ENCODE assay signal across 8 cellular contexts in the genomic region with DNA sequence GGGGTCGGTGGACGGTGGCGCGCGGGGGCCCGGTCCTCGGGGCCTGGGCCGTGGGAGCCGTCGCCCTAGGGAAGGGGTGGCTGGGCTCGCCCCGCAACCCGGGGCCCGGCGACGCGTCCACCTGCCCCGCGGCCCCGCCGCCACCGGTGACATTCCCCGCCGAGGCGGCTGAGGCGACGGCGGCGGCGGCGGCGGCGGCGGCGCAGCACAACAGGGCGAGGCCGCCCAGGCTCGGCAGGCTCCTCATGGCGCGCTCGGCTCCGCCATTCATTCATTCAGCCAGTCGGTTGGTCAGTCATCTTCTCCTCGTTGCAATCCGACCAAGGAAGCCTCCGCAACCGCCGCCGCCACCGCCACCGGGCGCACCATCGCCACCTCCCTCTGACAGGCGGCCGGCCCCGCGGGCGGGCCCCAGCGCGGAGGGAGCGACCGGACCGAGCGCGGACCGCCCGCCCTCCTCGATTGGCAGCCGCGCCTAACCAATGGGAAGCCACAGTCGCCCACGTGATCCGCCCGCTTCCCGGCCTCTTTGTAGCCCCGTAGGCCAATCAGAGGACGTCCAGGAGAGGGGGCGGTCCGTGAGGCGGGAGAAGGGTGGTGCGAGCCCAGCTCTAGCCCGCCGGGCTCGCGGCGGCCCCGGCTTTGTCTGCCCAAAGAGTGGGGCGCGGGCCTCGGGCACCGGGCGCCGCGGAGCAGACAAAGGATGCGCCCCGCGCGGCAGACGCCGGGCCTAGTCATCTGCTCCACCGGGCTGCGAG.
DNase-seq lines count a peak whose midpoint lies in the region; ATAC-seq and TF ChIP-seq lines count a peak whose summit lies in the region.

MEGF9 (minus strand) TSS at position 383 of the 758 bp plus-strand sequence; CDS start at position 271, 112 bp downstream.

- H3K36me3 ChIP-seq in OCI-LY1 (ENCODE audit: insufficient read depth, low read length) = no peaks in the 10 kb centered on the region

- peak within 1 kb of the TSS; percentile 84 for H3K4me3 ChIP-seq in OCI-LY1 (ENCODE audit: low read depth, low read length, poor library complexity, severe bottlenecking)

- TF ChIP-seq CTCF in OCI-LY1 (IDR thresholded peaks at IDR 0.05; ENCODE audit: low read length) = no peak

- no peaks in the 10 kb centered on the region for H3K9me2 ChIP-seq in OCI-LY1 (ENCODE audit: low read depth, low read length)

- no peaks in the 10 kb centered on the region for H4K20me1 ChIP-seq in OCI-LY1 (ENCODE audit: insufficient read depth, low read length)

- 0 out of 2 replicates have a peak, but pooled peaks cover 11% of the 10 kb centered on the region for H3K79me2 ChIP-seq in OCI-LY1 (ENCODE audit: insufficient read depth, low read length)

- H3K27me3 ChIP-seq in OCI-LY1 (ENCODE audit: insufficient read depth, low read length) = no peaks in the 10 kb centered on the region

- H3K27ac ChIP-seq in OCI-LY1 (ENCODE audit: low read depth, low read length, poor library complexity, severe bottlenecking) = peak within 1 kb of the TSS; percentile 52

- peak within 1 kb of the TSS; percentile 93 for H3K9ac ChIP-seq in OCI-LY1 (ENCODE audit: low read length)

- no peaks in the 10 kb centered on the region for H3F3A ChIP-seq in OCI-LY1 (ENCODE audit: insufficient read depth, low read length)

- peaks cover 52% of the 10 kb centered on the region for H3K4me1 ChIP-seq in OCI-LY1 (ENCODE audit: insufficient read depth, low read length, severe bottlenecking)

- peak within 1 kb of the TSS; percentile 92 for H3K4me2 ChIP-seq in OCI-LY1 (ENCODE audit: low read length)

- peak; percentile 88 for ATAC-seq in GM21526 (IDR thresholded peaks at IDR 0.05; ENCODE audit: low FRiP score, unreplicated experiment)

- H2AFZ ChIP-seq in OCI-LY1 (ENCODE audit: low read length) = peak within 1 kb of the TSS; percentile 33; the same call in 1 of the 2 replicates

- H3K9me3 ChIP-seq in OCI-LY1 (ENCODE audit: low read length) = no peaks in the 10 kb centered on the region

- DNase-seq in DMS 273 (lab: John Stamatoyannopoulos, UW; ENCODE audit: unreplicated experiment) = peak; percentile 99
- peak; percentile 97 for DNase-seq in HuH-7 (ENCODE audit: low spot score)
- DNase-seq in activated T-cell treated with anti-CD3 and anti-CD28 coated beads for 1 hour (ENCODE audit: low read depth) = peak; percentile 92
- peak; percentile 86 for DNase-seq in epidermal melanocyte (ENCODE audit: insufficient read length, low spot score)
- DNase-seq in middle frontal gyrus (ENCODE audit: extremely low spot score, low spot score) = peak; percentile 98
- peak; percentile 91 for DNase-seq in stimulated activated CD8-positive, alpha-beta memory T cell treated with anti-CD3 and anti-CD28 coated beads, Interleukin-2, amount 100 ng/mL, for 1 hour (ENCODE audit: low read depth in 2 of 2)

Comparison
In these comparisons a context has a peak if more than half of its experiments do, and no peak if none do; other contexts are left out.
1. Peak in every context shown above with its lines: DNase-seq, ATAC-seq, H3K4me3 ChIP-seq and H3K27ac ChIP-seq.